8 cellular contexts compared by ENCODE assay signal in the genomic region with DNA sequence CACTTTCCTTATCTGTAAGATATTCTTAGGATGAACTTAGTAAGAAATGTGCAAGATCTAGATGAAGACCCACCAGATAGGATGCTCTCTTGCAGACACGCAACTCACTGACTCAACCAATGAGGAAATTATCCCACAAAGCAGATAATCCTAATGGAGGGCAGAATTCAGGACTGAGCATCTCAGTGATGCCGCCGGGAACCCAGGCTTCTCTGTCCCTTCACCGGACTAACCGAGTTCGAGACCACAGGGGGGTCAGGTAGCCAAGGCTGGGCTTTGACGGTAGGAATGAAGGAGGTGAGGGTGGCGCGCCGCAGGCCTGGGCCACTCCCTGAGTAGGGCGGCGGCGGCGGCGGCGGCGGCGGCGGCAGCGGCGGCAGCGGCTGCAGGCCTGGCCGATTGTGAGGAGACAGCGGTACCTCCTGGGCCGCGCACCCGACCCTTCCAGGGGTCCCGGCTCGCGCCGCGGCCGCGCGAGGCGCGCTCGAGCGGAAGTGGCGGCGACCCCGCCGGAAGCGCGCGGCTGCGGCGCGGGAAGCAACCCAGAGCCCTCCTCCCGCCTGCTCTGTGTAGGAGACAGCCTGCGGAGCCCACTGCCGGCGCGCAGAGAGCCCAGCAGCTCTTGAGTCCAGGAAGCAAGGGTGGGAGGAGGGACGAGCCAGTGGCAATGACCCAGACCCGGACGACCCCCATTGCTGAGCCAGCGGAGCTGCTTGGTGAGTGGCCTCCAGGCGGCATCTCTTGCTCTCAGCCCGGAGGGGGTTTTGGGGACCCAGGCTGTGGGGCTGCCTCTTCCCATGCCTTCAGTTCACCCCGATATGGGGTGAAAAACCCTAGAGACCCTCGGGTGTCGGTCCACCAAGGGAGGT. TPM values are rescaled to one million over a fixed set of nuclear protein-coding genes. Genes with fewer than 3 reads are reported as not detected.
DNase-seq lines count a peak whose midpoint lies in the region; ATAC-seq and TF ChIP-seq lines count a peak whose summit lies in the region.

A gene with protein sequence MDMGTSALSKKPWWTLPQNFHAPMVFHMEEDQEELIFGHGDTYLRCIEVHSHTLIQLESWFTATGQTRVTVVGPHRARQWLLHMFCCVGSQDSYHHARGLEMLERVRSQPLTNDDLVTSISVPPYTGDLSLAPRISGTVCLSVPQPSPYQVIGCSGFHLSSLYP (minus strand): TSS at position 496 of the 869 bp plus-strand sequence. CDS start 20,679 bp downstream, outside the sequence.

- H3K27me3 ChIP-seq in PC-9 (ENCODE audit: insufficient read depth, low read depth) (no peaks in the 10 kb centered on the region), gastroesophageal sphincter (no peaks in the 10 kb centered on the region), thymus (ENCODE audit: control insufficient read depth, insufficient read depth) (no peaks in the 10 kb centered on the region)

- POLR2A ChIA-PET in PC-9 (lab: Charles Lee; ENCODE audit: unreplicated experiment) = interaction anchor here (0.6 kb wide), 1 partner anchor 1872 kb away, joined by 4 read pairs; no protein-coding TSS in a partner anchor

- CTCF ChIA-PET in PC-9 (lab: Charles Lee) = no interaction called here

- H3K4me1 ChIP-seq in PC-9 (replicated peaks; ENCODE audit: insufficient read depth) (peaks cover 6% of the 10 kb centered on the region; the same call in 1 of the 2 replicates), gastroesophageal sphincter (peaks cover 0 to 23% (median 0%) of the 10 kb centered on the region in 3 donors), thymus (ENCODE audit: control insufficient read depth, insufficient read depth, low read length) (peaks cover 6% of the 10 kb centered on the region)

- H3K27ac ChIP-seq in PC-9 (no peak within 1 kb of the TSS), gastroesophageal sphincter (peak within 1 kb of the TSS in 3 of 4 donors; percentile 62 to 83 (median 80)), thymus (ENCODE audit: low read depth) (peak within 1 kb of the TSS; percentile 90)

- no peaks in the 10 kb centered on the region for H3K27me3 Mint-ChIP-seq in osteocyte (ENCODE audit: unreplicated experiment)

- no peaks in the 10 kb centered on the region for H3K36me3 Mint-ChIP-seq in osteocyte (ENCODE audit: unreplicated experiment)

- peak within 1 kb of the TSS; percentile 92 for H2AFZ ChIP-seq in PC-9

- H3K36me3 ChIP-seq in PC-9 (ENCODE audit: low read depth) (no peaks in the 10 kb centered on the region), gastroesophageal sphincter (no peaks in the 10 kb centered on the region), thymus (ENCODE audit: control insufficient read depth, insufficient read depth) (no peaks in the 10 kb centered on the region)

- ATAC-seq in GM19455 (IDR thresholded peaks at IDR 0.05; ENCODE audit: unreplicated experiment) (peak; percentile 93), gastroesophageal sphincter (peak; percentile 83)

- H3K4me2 ChIP-seq in PC-9 = peak within 1 kb of the TSS; percentile 87

- peaks cover 10% of the 10 kb centered on the region for H3K4me1 Mint-ChIP-seq in osteocyte (ENCODE audit: unreplicated experiment)

- H3K9me3 Mint-ChIP-seq in osteocyte (ENCODE audit: unreplicated experiment) = no peaks in the 10 kb centered on the region

- H3K9me3 ChIP-seq in PC-9 (ENCODE audit: insufficient read depth, low read depth) = no peaks in the 10 kb centered on the region
- H3K9me3 ChIP-seq in gastroesophageal sphincter = no peaks in the 10 kb centered on the region
- no peaks in the 10 kb centered on the region for H3K9me3 ChIP-seq in thymus (ENCODE audit: control insufficient read depth)

- peak; percentile 93 for DNase-seq in D341Med (ENCODE audit: low spot score)
- DNase-seq in HK-2 (ENCODE audit: unreplicated experiment) = peak; percentile 69
- peak in 1 of 2 experiments; percentile 41 for DNase-seq in PC-9
- peak; percentile 57 for DNase-seq in activated effector memory CD4-positive, alpha-beta T cell treated with Interleukin-2 at 50 U/mL for 16 hours
- DNase-seq in osteocyte (ENCODE audit: extremely low spot score, unreplicated experiment) = no peak

- no peak for TF ChIP-seq EP300 in gastroesophageal sphincter (IDR thresholded peaks at IDR 0.05)

- H3K4me3 ChIP-seq in PC-9 (peak within 1 kb of the TSS; percentile 61), gastroesophageal sphincter (peak within 1 kb of the TSS; percentile 48 to 78), thymus (ENCODE audit: low read length) (peak within 1 kb of the TSS; percentile 86)

- H3K9me2 ChIP-seq in PC-9 (ENCODE audit: insufficient read depth) = no peaks in the 10 kb centered on the region

- peak in 1 of 2 donors; percentile 35 for TF ChIP-seq POLR2A in gastroesophageal sphincter (IDR thresholded peaks at IDR 0.05)

- H4K20me1 ChIP-seq in PC-9 (ENCODE audit: insufficient read depth) = no peaks in the 10 kb centered on the region

- H3K27ac Mint-ChIP-seq in osteocyte (ENCODE audit: unreplicated experiment) = peak within 1 kb of the TSS; percentile 69

- intact Hi-C loops in PC-9 (cut with micrococcal nuclease; ENCODE audit: unreplicated experiment) = no loop called here

- no peaks in the 10 kb centered on the region for H3K79me2 ChIP-seq in PC-9 (ENCODE audit: low read depth)

- H3K4me3 Mint-ChIP-seq in osteocyte (ENCODE audit: unreplicated experiment) = peak within 1 kb of the TSS; percentile 86

- WGBS in gastroesophageal sphincter (ENCODE audit: low coverage in 1 of 2), 2 donors = 8 to 11% methylated on average over 2 of the region's 63 CpGs
- 1% methylated on average over 63 of the region's 63 CpGs for WGBS in thymus

- no peaks in the 10 kb centered on the region; the same call in 1 of the 2 replicates for H3F3A ChIP-seq in PC-9 (ENCODE audit: insufficient read depth, low read depth)

- TF ChIP-seq CTCF in PC-9 (conservative IDR thresholded peaks at IDR 0.05) = no peak
- peak in 1 of 4 experiments; percentile 19 for TF ChIP-seq CTCF in gastroesophageal sphincter (IDR thresholded peaks at IDR 0.05)
- TF ChIP-seq CTCF in osteocyte (IDR thresholded peaks at IDR 0.05) = no peak

- BruUV-seq in PC-9 (replicated peaks; lab: Mats Ljungman, UMichigan) = no TSS peak

RNA-seq across cellular contexts. Expression of the gene that starts here (rescaled TPM):
- total RNA-seq in PC-9 (2021) (14.3 and 16.2 TPM in 2 replicates), gastroesophageal sphincter (1 to 10 TPM in 3 of 4 donors, under 1 TPM in 1; 0.93 to 1.9 (median 1.4) TPM), osteocyte (4.1 and 4.5 TPM in 2 replicates)
- 4.1 TPM for polyA plus RNA-seq in thymus
